ENCODE assay signal across 11 cellular contexts in the genomic region with DNA sequence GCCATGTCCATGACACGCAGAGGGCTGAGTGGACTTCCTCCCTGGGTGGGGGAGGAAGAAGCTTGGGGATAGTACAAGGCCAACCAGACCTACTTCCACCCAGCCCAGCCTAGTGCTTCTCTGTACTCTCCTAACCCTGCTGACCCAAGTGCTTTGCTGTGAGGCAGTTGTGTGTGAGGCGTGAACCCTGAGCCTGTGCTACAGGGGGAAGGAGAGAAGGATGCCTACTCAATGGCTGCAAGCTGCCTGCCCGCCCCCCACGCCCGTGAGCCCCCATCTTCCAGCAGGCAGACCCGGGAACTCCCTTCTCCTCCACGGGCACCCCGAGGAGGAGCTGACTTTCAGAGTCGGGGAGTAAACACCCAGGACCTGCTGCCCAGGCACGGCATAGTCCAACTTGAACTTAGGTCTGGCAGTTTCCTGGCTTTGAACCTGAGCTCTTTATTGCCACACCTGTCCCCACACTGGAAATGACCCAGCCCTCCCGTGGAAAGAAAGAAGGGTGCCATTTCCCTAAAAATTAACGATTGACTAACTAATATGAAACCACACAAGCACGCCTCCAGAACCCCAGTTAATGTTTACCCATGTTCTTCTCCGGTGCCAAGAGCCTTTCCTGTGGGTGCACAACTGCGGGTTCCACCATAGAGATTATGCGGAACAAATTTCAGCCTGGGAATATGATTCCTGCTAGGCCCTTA. TPM values are rescaled to one million over a fixed set of nuclear protein-coding genes. Genes with fewer than 3 reads are reported as not detected.
DNase-seq lines count a peak whose midpoint lies in the region; ATAC-seq and TF ChIP-seq lines count a peak whose summit lies in the region.
"Had no signal": no experiment of that assay in that cellular context is flagged by ENCODE, and none has a peak within 500 bp of the region (broad histone marks: within the 10 kb centered on the region; RNA-seq: fewer than 3 reads in every experiment).

No MANE protein-coding gene starts in this region.

- DNase-seq in IMR-90 (no peak), endothelial cell (ENCODE audit: low spot score) (no peak), tibial artery (peak in 1 of 2 donors; percentile 49), OCI-M2 (lab: John Stamatoyannopoulos, UW; ENCODE audit: unreplicated experiment) (no peak)
- DNase-seq: activated T-cell treated with anti-CD3 and anti-CD28 coated beads, Interleukin-2, amount 50 U/mL, for 72 hours; NCI-H510A treated with DMSO at 0.1 percent for 48 hours had no signal

- H3K4ac ChIP-seq in IMR-90 (ENCODE audit: low read depth, low read length), result peak overlapping the region; percentile 20; the same call in 1 of the 2 replicates

- no peak for ATAC-seq in IMR-90 (ENCODE audit: low read depth)
- ATAC-seq in HG02623 (IDR thresholded peaks at IDR 0.05; ENCODE audit: unreplicated experiment), result no peak
- ATAC-seq in GM19328 (IDR thresholded peaks at IDR 0.05; ENCODE audit: unreplicated experiment), result no peak
- no peak for ATAC-seq in GM18520 (IDR thresholded peaks at IDR 0.05; ENCODE audit: unreplicated experiment)
- ATAC-seq: activated T-cell treated with anti-CD3 and anti-CD28 coated beads, Interleukin-2, amount 50 U/mL, for 72 hours had no signal

- H3K36me3 ChIP-seq in IMR-90 (ENCODE audit: control insufficient read depth, insufficient read depth, low read length) (peaks cover 34% of the 10 kb centered on the region), mucosa of rectum (ENCODE audit: control insufficient read depth in 2 of 2, insufficient read depth in 2 of 2, low read length in 2 of 2) (peaks cover 10 to 13% of the 10 kb centered on the region in 2 donors), tibial artery (peaks cover 15 to 36% (median 15%) of the 10 kb centered on the region in 3 donors)

- no peak for TF ChIP-seq CTCF in IMR-90 (conservative IDR thresholded peaks at IDR 0.05; ENCODE audit: low read depth, low read length)
- no peak for TF ChIP-seq CTCF in endothelial cell (IDR thresholded peaks at IDR 0.05; ENCODE audit: unreplicated experiment)
- TF ChIP-seq CTCF in tibial artery (IDR thresholded peaks at IDR 0.05), result no peak

- peak overlapping the region; percentile 21; the same call in 1 of the 2 replicates for H3K18ac ChIP-seq in IMR-90 (ENCODE audit: low read depth, low read length)

- H3K4me1 ChIP-seq in IMR-90 (ENCODE audit: control insufficient read depth, insufficient read depth, low read length) (peaks cover 26% of the 10 kb centered on the region), mucosa of rectum (ENCODE audit: control insufficient read depth in 2 of 2, insufficient read depth in 2 of 2, low read length in 2 of 2) (peaks cover 57 to 75% of the 10 kb centered on the region in 2 donors), tibial artery (peaks cover 5 to 63% (median 44%) of the 10 kb centered on the region in 4 donors)

- peak overlapping the region; percentile 34 for H3K4me3 Mint-ChIP-seq in endothelial cell (ENCODE audit: unreplicated experiment)
- H3K4me3 Mint-ChIP-seq: activated T-cell treated with anti-CD3 and anti-CD28 coated beads, Interleukin-2, amount 50 U/mL, for 72 hours; central memory CD8-positive, alpha-beta T cell had no signal

- no peak overlapping the region for H3K56ac ChIP-seq in IMR-90 (ENCODE audit: extremely low read depth, insufficient read depth, low read length)

- H3K9me1 ChIP-seq in IMR-90 (ENCODE audit: insufficient read depth, low read length), result peaks cover 30% of the 10 kb centered on the region

- H3K4me3 ChIP-seq in IMR-90 (ENCODE audit: insufficient read depth, low read depth, low read length), result no peak overlapping the region
- H3K4me3 ChIP-seq in mucosa of rectum (ENCODE audit: low read length in 2 of 2), result peak overlapping the region; percentile 41 to 48
- H3K4me3 ChIP-seq in tibial artery, result no peak overlapping the region

- CTCF ChIA-PET in IMR-90 (lab: Yijun Ruan, JAX), result no interaction called here

- H3K9me3 ChIP-seq in IMR-90 (ENCODE audit: control insufficient read depth, insufficient read depth, low read length) (peaks cover 3% of the 10 kb centered on the region; the same call in 1 of the 2 replicates), mucosa of rectum (ENCODE audit: control insufficient read depth in 2 of 2, low read length in 2 of 2) (no peaks in the 10 kb centered on the region), tibial artery (no peaks in the 10 kb centered on the region)

- no peak overlapping the region for H2BK5ac ChIP-seq in IMR-90 (ENCODE audit: low read depth, low read length, poor library complexity, severe bottlenecking)

- in situ Hi-C loops in IMR-90 (cut with MboI; ENCODE audit: low sequenced_read_pairs), result no loop called here

- peak overlapping the region; percentile 10; the same call in 1 of the 3 replicates for H2BK15ac ChIP-seq in IMR-90 (ENCODE audit: low read depth, low read length)

- no peak overlapping the region for H3K14ac ChIP-seq in IMR-90 (replicated peaks; ENCODE audit: low read depth, low read length)

- dilution Hi-C loops in IMR-90 (cut with HindIII; ENCODE audit: low sequenced_read_pairs, unreplicated experiment), result no loop called here

- peak overlapping the region; percentile 22; the same call in 1 of the 2 replicates for H2BK20ac ChIP-seq in IMR-90 (ENCODE audit: low read depth, low read length)

- H4K20me1 ChIP-seq in IMR-90 (ENCODE audit: insufficient read depth, low read length), result peaks cover 35% of the 10 kb centered on the region; the same call in 1 of the 2 replicates

- H2AK5ac ChIP-seq in IMR-90 (ENCODE audit: low read depth, low read length), result peak overlapping the region; percentile 60; the same call in 1 of the 2 replicates

- no peak overlapping the region for H4K91ac ChIP-seq in IMR-90 (ENCODE audit: insufficient read depth, low read depth, low read length)

- no peaks in the 10 kb centered on the region for H3K9me3 Mint-ChIP-seq in endothelial cell (ENCODE audit: unreplicated experiment)
- H3K9me3 Mint-ChIP-seq: activated T-cell treated with anti-CD3 and anti-CD28 coated beads, Interleukin-2, amount 50 U/mL, for 72 hours; central memory CD8-positive, alpha-beta T cell had no signal

- H3K79me1 ChIP-seq in IMR-90 (ENCODE audit: low read depth in 1 of 2, low read length in 2 of 2), result peaks cover 13 to 54% of the 10 kb centered on the region in 2 experiments

- H2AFZ ChIP-seq in IMR-90 (replicated peaks; ENCODE audit: low read length, poor library complexity), result no peak overlapping the region

- H3K23ac ChIP-seq in IMR-90 (ENCODE audit: low read depth, low read length), result no peak overlapping the region

- no peak overlapping the region for H4K5ac ChIP-seq in IMR-90 (ENCODE audit: low read depth, low read length)

- peak overlapping the region; percentile 30 for H2AK9ac ChIP-seq in IMR-90 (replicated peaks; ENCODE audit: low read depth, low read length, poor library complexity)

- intact Hi-C loops in IMR-90 (cut with micrococcal nuclease) (no loop called here), tibial artery (cut with DNase I; ENCODE audit: low total_unique reads) (no loop called here)

- no peak for TF ChIP-seq POLR2A in IMR-90 (IDR thresholded peaks at IDR 0.05; ENCODE audit: low read depth, low read length)

- POLR2A ChIA-PET in IMR-90 (lab: Charles Lee; ENCODE audit: unreplicated experiment), result no interaction called here

- peak overlapping the region; percentile 6; the same call in 1 of the 2 replicates for H3K27ac ChIP-seq in IMR-90 (ENCODE audit: insufficient read depth, low read length)
- H3K27ac ChIP-seq in mucosa of rectum (ENCODE audit: low read depth in 2 of 2, low read length in 2 of 2), result peak overlapping the region; percentile 98 to 99
- H3K27ac ChIP-seq in tibial artery, result peak overlapping the region; percentile 83 to 92

- H3K9ac ChIP-seq in IMR-90 (ENCODE audit: low read depth, low read length) (no peak overlapping the region), mucosa of rectum (ENCODE audit: low read depth in 1 of 2, low read length in 2 of 2) (peak overlapping the region; percentile 28 to 67)

- no peaks in the 10 kb centered on the region for H3K27me3 Mint-ChIP-seq in endothelial cell (ENCODE audit: unreplicated experiment)

- 98% methylated on average over 6 of the region's 16 CpGs; no CpG with 5 or more reads in 1 of the 2 experiments for WGBS in IMR-90 (ENCODE audit: extremely low coverage in 2 of 2, insufficient read length in 1 of 2), 2 experiments

- no peaks in the 10 kb centered on the region for H3K27me3 ChIP-seq in IMR-90 (ENCODE audit: control insufficient read depth, insufficient read depth, low read length)
- H3K27me3 ChIP-seq in mucosa of rectum (ENCODE audit: control insufficient read depth in 2 of 2, insufficient read depth in 2 of 2, low read length in 2 of 2), result no peaks in the 10 kb centered on the region
- H3K27me3 ChIP-seq in tibial artery, result no peaks in the 10 kb centered on the region

- H3K27ac Mint-ChIP-seq in endothelial cell (ENCODE audit: unreplicated experiment), result no peak overlapping the region
- H3K27ac Mint-ChIP-seq: activated T-cell treated with anti-CD3 and anti-CD28 coated beads, Interleukin-2, amount 50 U/mL, for 72 hours had no signal

- TF ChIP-seq RAD21 in IMR-90 (IDR thresholded peaks at IDR 0.05; ENCODE audit: low read length), result no peak

- H2BK120ac ChIP-seq in IMR-90 (ENCODE audit: low read depth, low read length), result no peak overlapping the region

- H3K4me2 ChIP-seq in IMR-90 (ENCODE audit: low read depth, low read length), result no peak overlapping the region

- no peak overlapping the region for H4K8ac ChIP-seq in IMR-90 (ENCODE audit: low read depth in 2 of 2, low read length in 2 of 2)

- no TSS peak for BruUV-seq in IMR-90 (replicated peaks; lab: Mats Ljungman, UMichigan)

- peaks cover 15% of the 10 kb centered on the region for H3K36me3 Mint-ChIP-seq in endothelial cell (ENCODE audit: low read depth, unreplicated experiment)

- H3K4me1 Mint-ChIP-seq in endothelial cell (ENCODE audit: unreplicated experiment), result peaks cover 28% of the 10 kb centered on the region
- H3K4me1 Mint-ChIP-seq: central memory CD8-positive, alpha-beta T cell had no signal

TF ChIP-seq in IMR-90, 13 proteins besides CTCF, POLR2A, EP300 and RAD21 (continues in another document):
- TF ChIP-seq, protein P1, sequence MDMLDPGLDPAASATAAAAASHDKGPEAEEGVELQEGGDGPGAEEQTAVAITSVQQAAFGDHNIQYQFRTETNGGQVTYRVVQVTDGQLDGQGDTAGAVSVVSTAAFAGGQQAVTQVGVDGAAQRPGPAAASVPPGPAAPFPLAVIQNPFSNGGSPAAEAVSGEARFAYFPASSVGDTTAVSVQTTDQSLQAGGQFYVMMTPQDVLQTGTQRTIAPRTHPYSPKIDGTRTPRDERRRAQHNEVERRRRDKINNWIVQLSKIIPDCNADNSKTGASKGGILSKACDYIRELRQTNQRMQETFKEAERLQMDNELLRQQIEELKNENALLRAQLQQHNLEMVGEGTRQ (IDR thresholded peaks at IDR 0.05; ENCODE audit: low read depth, low read length), result no peak
- no peak for TF ChIP-seq MAZ (IDR thresholded peaks at IDR 0.05; ENCODE audit: borderline replicate concordance, low read depth, low read length)

RNA-seq across cellular contexts. Expression of a gene that starts 10.8 kb away (rescaled TPM):
- total RNA-seq in IMR-90 (2012; rRNA removed) (12.5 and 16.0 TPM in 2 replicates), endothelial cell (ENCODE audit: unreplicated experiment) (98.5 TPM)
- 35.0 and 41.2 TPM in 2 replicates for polyA plus RNA-seq in IMR-90 (2012; rRNA removed)
- 37.5 and 51.0 TPM in 2 replicates for polyA plus RNA-seq in IMR-90 (2012; cell fraction: cytosol; rRNA removed)
- 30.0 and 30.5 TPM in 2 replicates for polyA plus RNA-seq in IMR-90 (2012; cell fraction: nucleus; rRNA removed; ENCODE audit: low replicate concordance)

Comparison
In these comparisons a context has a peak if more than half of its experiments do, and no peak if none do; other contexts are left out.
1. H3K27ac ChIP-seq: peak in every context shown above with its lines; median percentile 98 in mucosa of rectum; 88 in tibial artery; 6 in IMR-90.
2. H3K4me3 ChIP-seq: peak in mucosa of rectum (2 of 2); none in IMR-90 (single experiment) and tibial artery (0 of 2).